ENCODE assay signal across 28 cellular contexts in genomic region chr3:123154346-123154985, GRCh38. TPM values are rescaled to one million over a fixed set of nuclear protein-coding genes. Genes with fewer than 3 reads are reported as not detected.
DNase-seq lines count a peak whose midpoint lies in the region; ATAC-seq lines count a peak whose summit lies in the region.
"Had no signal": no experiment of that assay in that cellular context is flagged by ENCODE, and none has a peak within 500 bp of the region (broad histone marks: within the 10 kb centered on the region; RNA-seq: fewer than 3 reads in every experiment).

No MANE protein-coding gene starts in this region.

- H3K79me1 ChIP-seq in trophoblast cell (ENCODE audit: low read length): no peaks in the 10 kb centered on the region

- H2AK5ac ChIP-seq in trophoblast cell (ENCODE audit: low read length): no peak overlapping the region

- H3K23ac ChIP-seq in trophoblast cell (ENCODE audit: low read length): no peak overlapping the region

- no peaks in the 10 kb centered on the region for H3K27me3 Mint-ChIP-seq in activated T-cell treated with anti-CD3 and anti-CD28 coated beads, Interleukin-2, amount 50 U/mL, for 24 hours
- no peaks in the 10 kb centered on the region for H3K27me3 Mint-ChIP-seq in activated T-cell treated with anti-CD3 and anti-CD28 coated beads, Interleukin-2, amount 50 U/mL, for 72 hours (ENCODE audit: low read depth)
- H3K27me3 Mint-ChIP-seq: stimulated activated naive CD8-positive, alpha-beta T cell treated with anti-CD3 and anti-CD28 coated beads, Interleukin-15, amount 100 ng/mL, for 72 hours had no signal

- H3K4me3 ChIP-seq in SK-N-MC (no peak overlapping the region), trophoblast cell (ENCODE audit: low read depth, low read length) (no peak overlapping the region)
- H3K4me3 ChIP-seq: adrenal gland, GM23248, heart right ventricle, mucosa of descending colon, spleen, transverse colon had no signal

- H3K79me2 ChIP-seq in trophoblast cell (ENCODE audit: control insufficient read depth, insufficient read depth, low read length, poor library complexity): no peaks in the 10 kb centered on the region

- H3K4me1 Mint-ChIP-seq in activated T-cell treated with anti-CD3 and anti-CD28 coated beads, Interleukin-2, amount 50 U/mL, for 24 hours (ENCODE audit: low read depth): no peaks in the 10 kb centered on the region
- no peaks in the 10 kb centered on the region for H3K4me1 Mint-ChIP-seq in activated T-cell treated with anti-CD3 and anti-CD28 coated beads, Interleukin-2, amount 50 U/mL, for 72 hours (ENCODE audit: low read depth)
- H3K4me1 Mint-ChIP-seq: stimulated activated naive CD8-positive, alpha-beta T cell treated with anti-CD3 and anti-CD28 coated beads, Interleukin-15, amount 100 ng/mL, for 72 hours had no signal

- no peaks in the 10 kb centered on the region for H3K4me1 ChIP-seq in trophoblast cell (ENCODE audit: control insufficient read depth in 1 of 2, insufficient read depth in 2 of 2, low read length in 2 of 2)
- H3K4me1 ChIP-seq: transverse colon had no signal

- H4K12ac ChIP-seq in trophoblast cell (ENCODE audit: low read depth, low read length): no peak overlapping the region

- peak overlapping the region; percentile 100 for H3K27ac ChIP-seq in SK-N-MC
- H3K27ac ChIP-seq in trophoblast cell (ENCODE audit: low read depth, low read length): no peak overlapping the region
- H3K27ac ChIP-seq: GM23248, transverse colon, WERI-Rb-1 had no signal

- H2BK120ac ChIP-seq in trophoblast cell (ENCODE audit: insufficient read depth, low read length, poor library complexity): no peak overlapping the region

- H2BK5ac ChIP-seq in trophoblast cell (ENCODE audit: low read depth, low read length, poor library complexity): no peak overlapping the region

- H3K4me2 ChIP-seq in trophoblast cell (ENCODE audit: low read length): no peak overlapping the region

- no peaks in the 10 kb centered on the region for H3K9me3 Mint-ChIP-seq in activated T-cell treated with anti-CD3 and anti-CD28 coated beads, Interleukin-2, amount 50 U/mL, for 24 hours
- H3K9me3 Mint-ChIP-seq in activated T-cell treated with anti-CD3 and anti-CD28 coated beads, Interleukin-2, amount 50 U/mL, for 72 hours: peaks cover 0 to 1% of the 10 kb centered on the region in 2 donors

- DNase-seq in activated T-cell treated with anti-CD3 and anti-CD28 coated beads, Interleukin-2, amount 50 U/mL, for 24 hours: peak; percentile 21
- no peak for DNase-seq in activated T-cell treated with anti-CD3 and anti-CD28 coated beads, Interleukin-2, amount 50 U/mL, for 72 hours
- DNase-seq in SK-N-MC (ENCODE audit: low read depth, low spot score) (no peak), globus pallidus (ENCODE audit: low spot score) (peak; percentile 19), ureter (ENCODE audit: low spot score) (no peak), trophoblast cell (no peak)
- DNase-seq in stimulated activated CD8-positive, alpha-beta memory T cell treated with anti-CD3 and anti-CD28 coated beads, Interleukin-4, amount 100 ng/mL, for 48 hours: peak; percentile 12
- DNase-seq: activated CD4-positive, alpha-beta T cell treated with anti-CD3 and anti-CD28 coated beads, Interleukin-2, amount 50 U/mL, for 4 hours; activated gamma-delta T cell treated with Interleukin-2 at 50 U/mL for 16 hours; activated T-cell treated with anti-CD3 and anti-CD28 coated beads for 4 hours; Calu3; dermis blood vessel endothelial cell; GM23248; heart right ventricle; mucosa of descending colon; NCI-H1105; NCI-H2029 treated with DMSO at 0.1 percent for 48 hours; NCI-H345; spleen; stimulated activated CD4-positive, alpha-beta T cell treated with anti-CD3 and anti-CD28 coated beads, Interleukin-4, amount 100 ng/mL, for 4 hours; stimulated activated naive CD8-positive, alpha-beta T cell treated with anti-CD3 and anti-CD28 coated beads, Interleukin-15, amount 100 ng/mL, for 72 hours; T-helper 2 cell; transverse colon; WERI-Rb-1 had no signal

- no peak overlapping the region for H3K4ac ChIP-seq in trophoblast cell (ENCODE audit: low read depth, low read length)

- H3K9me3 ChIP-seq in SK-N-MC (ENCODE audit: low read depth, low read length): no peaks in the 10 kb centered on the region; the same call in 1 of the 2 replicates
- H3K9me3 ChIP-seq in trophoblast cell (ENCODE audit: insufficient read depth, low read depth, low read length): no peaks in the 10 kb centered on the region
- H3K9me3 ChIP-seq: adrenal gland, BE2C, heart right ventricle, mucosa of descending colon, transverse colon had no signal

- H3K36me3 ChIP-seq in SK-N-MC (ENCODE audit: insufficient read depth, low read length): peaks cover 78% of the 10 kb centered on the region
- peaks cover 73 to 74% of the 10 kb centered on the region in 2 experiments for H3K36me3 ChIP-seq in trophoblast cell (ENCODE audit: control insufficient read depth in 1 of 2, insufficient read depth in 2 of 2, low read length in 2 of 2)

- H3K9ac ChIP-seq in SK-N-MC (ENCODE audit: insufficient read length) (peak overlapping the region; percentile 72), trophoblast cell (ENCODE audit: low read length) (no peak overlapping the region)
- H3K9ac ChIP-seq: GM23248 had no signal

- H4K91ac ChIP-seq in trophoblast cell (ENCODE audit: low read depth, low read length): no peak overlapping the region

- no peak overlapping the region for H3K4me3 Mint-ChIP-seq in activated T-cell treated with anti-CD3 and anti-CD28 coated beads, Interleukin-2, amount 50 U/mL, for 24 hours
- H3K4me3 Mint-ChIP-seq in activated T-cell treated with anti-CD3 and anti-CD28 coated beads, Interleukin-2, amount 50 U/mL, for 72 hours: no peak overlapping the region
- H3K4me3 Mint-ChIP-seq: stimulated activated naive CD8-positive, alpha-beta T cell treated with anti-CD3 and anti-CD28 coated beads, Interleukin-15, amount 100 ng/mL, for 72 hours had no signal

- no peak overlapping the region for H2AFZ ChIP-seq in trophoblast cell (ENCODE audit: insufficient read depth, low read length, poor library complexity)
- H2AFZ ChIP-seq: GM23248 had no signal

- H3K27me3 ChIP-seq in trophoblast cell (ENCODE audit: insufficient read depth, low read length): no peaks in the 10 kb centered on the region
- H3K27me3 ChIP-seq: adrenal gland, BE2C, heart right ventricle, spleen, transverse colon had no signal

- no peak overlapping the region for H3K18ac ChIP-seq in trophoblast cell (ENCODE audit: low read length)

- H4K8ac ChIP-seq in trophoblast cell (ENCODE audit: low read depth, low read length): no peak overlapping the region

- H2BK12ac ChIP-seq in trophoblast cell (ENCODE audit: low read length): no peak overlapping the region

- peaks cover 94% of the 10 kb centered on the region for H3K36me3 Mint-ChIP-seq in activated T-cell treated with anti-CD3 and anti-CD28 coated beads, Interleukin-2, amount 50 U/mL, for 24 hours (ENCODE audit: low read depth)
- H3K36me3 Mint-ChIP-seq in activated T-cell treated with anti-CD3 and anti-CD28 coated beads, Interleukin-2, amount 50 U/mL, for 72 hours (ENCODE audit: insufficient read depth in 2 of 2): peaks cover 5 to 15% of the 10 kb centered on the region in 2 donors

- no peak overlapping the region for H3K27ac Mint-ChIP-seq in activated T-cell treated with anti-CD3 and anti-CD28 coated beads, Interleukin-2, amount 50 U/mL, for 24 hours
- H3K27ac Mint-ChIP-seq in activated T-cell treated with anti-CD3 and anti-CD28 coated beads, Interleukin-2, amount 50 U/mL, for 72 hours: no peak overlapping the region

- WGBS in trophoblast cell (ENCODE audit: extremely low coverage, insufficient coverage, insufficient read length): no CpG with 5 or more reads among the region's 6 CpGs

- H3K14ac ChIP-seq in trophoblast cell (ENCODE audit: low read length): no peak overlapping the region

- no peak for ATAC-seq in activated T-cell treated with anti-CD3 and anti-CD28 coated beads, Interleukin-2, amount 50 U/mL, for 72 hours (replicated peaks in 1 of 2)
- no peak for ATAC-seq in GM18861 (IDR thresholded peaks at IDR 0.05; ENCODE audit: unreplicated experiment)
- ATAC-seq: left lobe of liver; mucosa of descending colon; stimulated activated naive CD8-positive, alpha-beta T cell treated with anti-CD3 and anti-CD28 coated beads, Interleukin-15, amount 100 ng/mL, for 72 hours had no signal

RNA-seq across cellular contexts. Expression of gene SEC22A, which starts 47.3 kb away (rescaled TPM):
- total RNA-seq in activated T-cell treated with anti-CD3 and anti-CD28 coated beads, Interleukin-2, amount 50 U/mL, for 72 hours: 10 to 100 TPM; 17.4 to 22.9 TPM
- 15.2 TPM for total RNA-seq in ureter
- polyA plus RNA-seq in trophoblast cell (2013): 10.4 and 10.9 TPM in 2 replicates

Comparison
In these comparisons a context has a peak if more than half of its experiments do, and no peak if none do; other contexts are left out.
1. DNase-seq: peak in activated T-cell treated with anti-CD3 and anti-CD28 coated beads, Interleukin-2, amount 50 U/mL, for 24 hours (single experiment), globus pallidus (single experiment) and stimulated activated CD8-positive, alpha-beta memory T cell treated with anti-CD3 and anti-CD28 coated beads, Interleukin-4, amount 100 ng/mL, for 48 hours (single experiment); none in activated T-cell treated with anti-CD3 and anti-CD28 coated beads, Interleukin-2, amount 50 U/mL, for 72 hours (0 of 2), SK-N-MC (single experiment), ureter (single experiment) and trophoblast cell (0 of 2).